1 cellular context compared by ENCODE assay signal in the genomic region with DNA sequence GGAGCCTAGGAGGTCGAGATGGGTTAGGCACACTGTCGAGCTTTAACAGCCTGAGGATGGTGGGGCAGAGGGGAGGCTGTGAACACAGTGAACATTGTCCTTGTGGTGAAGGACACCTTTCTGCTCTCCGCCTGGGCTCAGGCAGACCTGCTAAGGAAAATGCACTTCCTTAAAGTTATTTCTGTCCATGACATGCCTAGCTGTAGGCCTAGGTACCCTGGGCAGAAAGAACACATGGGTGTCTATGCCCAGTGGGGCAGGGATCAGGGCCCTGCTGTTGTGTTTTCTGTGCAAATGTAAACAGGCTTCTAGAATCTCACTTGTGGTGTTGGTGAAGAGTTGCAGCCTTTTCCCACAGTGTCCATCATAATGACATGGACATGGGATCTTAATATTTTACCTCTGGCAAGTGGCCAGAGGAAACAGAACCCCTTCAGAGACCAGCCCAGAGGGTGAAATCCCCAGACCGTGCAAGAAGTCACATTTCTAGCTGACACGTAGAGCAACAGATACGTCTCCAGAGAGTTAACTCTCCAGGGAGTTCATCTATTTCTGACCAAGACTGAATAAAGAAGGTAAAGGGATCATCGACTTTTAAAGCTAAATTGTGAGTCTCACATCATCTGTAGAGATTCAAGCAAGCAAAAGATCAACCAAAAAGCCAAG.
A peak's percentile ranks its signal among the peaks of the same experiment; 100 is the strongest.
TF ChIP-seq lines count a peak whose summit lies in the region.

No MANE protein-coding gene starts in this region.

TF ChIP-seq in GM12878, 131 proteins besides CTCF, POLR2A, EP300 and RAD21 (continued from another document):
- TF ChIP-seq, protein P1, sequence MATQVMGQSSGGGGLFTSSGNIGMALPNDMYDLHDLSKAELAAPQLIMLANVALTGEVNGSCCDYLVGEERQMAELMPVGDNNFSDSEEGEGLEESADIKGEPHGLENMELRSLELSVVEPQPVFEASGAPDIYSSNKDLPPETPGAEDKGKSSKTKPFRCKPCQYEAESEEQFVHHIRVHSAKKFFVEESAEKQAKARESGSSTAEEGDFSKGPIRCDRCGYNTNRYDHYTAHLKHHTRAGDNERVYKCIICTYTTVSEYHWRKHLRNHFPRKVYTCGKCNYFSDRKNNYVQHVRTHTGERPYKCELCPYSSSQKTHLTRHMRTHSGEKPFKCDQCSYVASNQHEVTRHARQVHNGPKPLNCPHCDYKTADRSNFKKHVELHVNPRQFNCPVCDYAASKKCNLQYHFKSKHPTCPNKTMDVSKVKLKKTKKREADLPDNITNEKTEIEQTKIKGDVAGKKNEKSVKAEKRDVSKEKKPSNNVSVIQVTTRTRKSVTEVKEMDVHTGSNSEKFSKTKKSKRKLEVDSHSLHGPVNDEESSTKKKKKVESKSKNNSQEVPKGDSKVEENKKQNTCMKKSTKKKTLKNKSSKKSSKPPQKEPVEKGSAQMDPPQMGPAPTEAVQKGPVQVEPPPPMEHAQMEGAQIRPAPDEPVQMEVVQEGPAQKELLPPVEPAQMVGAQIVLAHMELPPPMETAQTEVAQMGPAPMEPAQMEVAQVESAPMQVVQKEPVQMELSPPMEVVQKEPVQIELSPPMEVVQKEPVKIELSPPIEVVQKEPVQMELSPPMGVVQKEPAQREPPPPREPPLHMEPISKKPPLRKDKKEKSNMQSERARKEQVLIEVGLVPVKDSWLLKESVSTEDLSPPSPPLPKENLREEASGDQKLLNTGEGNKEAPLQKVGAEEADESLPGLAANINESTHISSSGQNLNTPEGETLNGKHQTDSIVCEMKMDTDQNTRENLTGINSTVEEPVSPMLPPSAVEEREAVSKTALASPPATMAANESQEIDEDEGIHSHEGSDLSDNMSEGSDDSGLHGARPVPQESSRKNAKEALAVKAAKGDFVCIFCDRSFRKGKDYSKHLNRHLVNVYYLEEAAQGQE (IDR thresholded peaks at IDR 0.05; ENCODE audit: low read depth, low read length), result no peak
- peak; percentile 84 for TF ChIP-seq IKZF1 (conservative IDR thresholded peaks at IDR 0.05)
- no peak for TF ChIP-seq RELA (IDR thresholded peaks at IDR 0.05; ENCODE audit: borderline replicate concordance, partially characterized antibody)
- no peak for TF ChIP-seq HDAC2 (IDR thresholded peaks at IDR 0.05)
- no peak for TF ChIP-seq BCLAF1 (IDR thresholded peaks at IDR 0.05)
- no peak for TF ChIP-seq RAD51 (IDR thresholded peaks at IDR 0.05)
- no peak for TF ChIP-seq LARP7 (IDR thresholded peaks at IDR 0.05)
- no peak for TF ChIP-seq GABPA (IDR thresholded peaks at IDR 0.05; ENCODE audit: low read depth)
- TF ChIP-seq, protein P2, sequence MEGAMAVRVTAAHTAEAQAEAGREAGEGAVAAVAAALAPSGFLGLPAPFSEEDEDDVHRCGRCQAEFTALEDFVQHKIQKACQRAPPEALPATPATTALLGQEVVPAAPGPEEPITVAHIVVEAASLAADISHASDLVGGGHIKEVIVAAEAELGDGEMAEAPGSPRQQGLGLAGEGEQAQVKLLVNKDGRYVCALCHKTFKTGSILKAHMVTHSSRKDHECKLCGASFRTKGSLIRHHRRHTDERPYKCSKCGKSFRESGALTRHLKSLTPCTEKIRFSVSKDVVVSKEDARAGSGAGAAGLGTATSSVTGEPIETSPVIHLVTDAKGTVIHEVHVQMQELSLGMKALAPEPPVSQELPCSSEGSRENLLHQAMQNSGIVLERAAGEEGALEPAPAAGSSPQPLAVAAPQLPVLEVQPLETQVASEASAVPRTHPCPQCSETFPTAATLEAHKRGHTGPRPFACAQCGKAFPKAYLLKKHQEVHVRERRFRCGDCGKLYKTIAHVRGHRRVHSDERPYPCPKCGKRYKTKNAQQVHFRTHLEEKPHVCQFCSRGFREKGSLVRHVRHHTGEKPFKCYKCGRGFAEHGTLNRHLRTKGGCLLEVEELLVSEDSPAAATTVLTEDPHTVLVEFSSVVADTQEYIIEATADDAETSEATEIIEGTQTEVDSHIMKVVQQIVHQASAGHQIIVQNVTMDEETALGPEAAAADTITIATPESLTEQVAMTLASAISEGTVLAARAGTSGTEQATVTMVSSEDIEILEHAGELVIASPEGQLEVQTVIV (IDR thresholded peaks at IDR 0.05; ENCODE audit: borderline replicate concordance, partially characterized antibody), result no peak
- TF ChIP-seq, protein P3, sequence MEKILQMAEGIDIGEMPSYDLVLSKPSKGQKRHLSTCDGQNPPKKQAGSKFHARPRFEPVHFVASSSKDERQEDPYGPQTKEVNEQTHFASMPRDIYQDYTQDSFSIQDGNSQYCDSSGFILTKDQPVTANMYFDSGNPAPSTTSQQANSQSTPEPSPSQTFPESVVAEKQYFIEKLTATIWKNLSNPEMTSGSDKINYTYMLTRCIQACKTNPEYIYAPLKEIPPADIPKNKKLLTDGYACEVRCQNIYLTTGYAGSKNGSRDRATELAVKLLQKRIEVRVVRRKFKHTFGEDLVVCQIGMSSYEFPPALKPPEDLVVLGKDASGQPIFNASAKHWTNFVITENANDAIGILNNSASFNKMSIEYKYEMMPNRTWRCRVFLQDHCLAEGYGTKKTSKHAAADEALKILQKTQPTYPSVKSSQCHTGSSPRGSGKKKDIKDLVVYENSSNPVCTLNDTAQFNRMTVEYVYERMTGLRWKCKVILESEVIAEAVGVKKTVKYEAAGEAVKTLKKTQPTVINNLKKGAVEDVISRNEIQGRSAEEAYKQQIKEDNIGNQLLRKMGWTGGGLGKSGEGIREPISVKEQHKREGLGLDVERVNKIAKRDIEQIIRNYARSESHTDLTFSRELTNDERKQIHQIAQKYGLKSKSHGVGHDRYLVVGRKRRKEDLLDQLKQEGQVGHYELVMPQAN (conservative IDR thresholded peaks at IDR 0.05), result peak; percentile 47; the same call in 1 of the 2 replicates
- no peak for TF ChIP-seq ZNF622 (IDR thresholded peaks at IDR 0.05)
- no peak for TF ChIP-seq EGR1 (IDR thresholded peaks at IDR 0.05; ENCODE audit: borderline replicate concordance in 1 of 2, low read depth in 2 of 2, low read length in 2 of 2)
